Comparison of ENCODE assay signal across 10 cellular contexts in genomic region chr2:96549967-96550786, GRCh38. TPM values are rescaled to one million over a fixed set of nuclear protein-coding genes. Genes with fewer than 3 reads are reported as not detected.
DNase-seq lines count a peak whose midpoint lies in the region; ATAC-seq, FAIRE-seq and TF ChIP-seq lines count a peak whose summit lies in the region.
"Had no signal": no experiment of that assay in that cellular context is flagged by ENCODE, and none has a peak within 500 bp of the region (broad histone marks: within the 10 kb centered on the region; RNA-seq: fewer than 3 reads in every experiment).

No MANE protein-coding gene starts in this region.

- no peak overlapping the region for H3K4me2 ChIP-seq in GM23248 (ENCODE audit: unreplicated experiment)

- no peaks in the 10 kb centered on the region for H3K9me3 ChIP-seq in GM23248 (ENCODE audit: low read depth)
- H3K9me3 ChIP-seq in Peyer's patch = no peaks in the 10 kb centered on the region
- H3K9me3 ChIP-seq in small intestine (ENCODE audit: control insufficient read depth, low read depth) = no peaks in the 10 kb centered on the region

- ATAC-seq in GM21717 (IDR thresholded peaks at IDR 0.05; ENCODE audit: unreplicated experiment) (no peak), GM19452 (IDR thresholded peaks at IDR 0.05; ENCODE audit: unreplicated experiment) (no peak)
- ATAC-seq: activated CD8-positive, alpha-beta T cell treated with anti-CD3 and anti-CD28 coated beads for 36 hours had no signal

- H3F3A ChIP-seq in GM23248 (ENCODE audit: insufficient read depth) = no peaks in the 10 kb centered on the region

- TF ChIP-seq POLR2A in Peyer's patch (IDR thresholded peaks at IDR 0.05) = no peak

- H3K4me1 ChIP-seq in GM23248 (ENCODE audit: insufficient read depth) (peaks cover 3% of the 10 kb centered on the region), Peyer's patch (peaks cover 0 to 10% (median 2%) of the 10 kb centered on the region in 4 donors), small intestine (ENCODE audit: control insufficient read depth in 2 of 2, insufficient read depth in 1 of 2, low read depth in 1 of 2, low read length in 1 of 2) (no peaks in the 10 kb centered on the region)

- H4K20me1 ChIP-seq in GM23248 (ENCODE audit: insufficient read depth) = no peaks in the 10 kb centered on the region

- peaks cover 16% of the 10 kb centered on the region for H3K79me2 ChIP-seq in GM23248 (ENCODE audit: insufficient read depth)

- H2AFZ ChIP-seq in GM23248 = no peak overlapping the region

- no peak overlapping the region for H3K27ac ChIP-seq in GM23248
- H3K27ac ChIP-seq in Peyer's patch = no peak overlapping the region
- H3K27ac ChIP-seq in small intestine (ENCODE audit: low read depth in 1 of 2, low read length in 1 of 2) = peak overlapping the region in 1 of 2 donors; percentile 17

- in situ Hi-C loops in GM23248 (cut with MboI) = no loop called here

- H3K4me3 ChIP-seq in GM23248 (no peak overlapping the region), Peyer's patch (peak overlapping the region in 2 of 4 donors; percentile 1 to 32), small intestine (ENCODE audit: low read depth in 1 of 2, low read length in 2 of 2) (no peak overlapping the region)

- H3K27me3 ChIP-seq in GM23248 (replicated peaks; ENCODE audit: insufficient read depth) (no peaks in the 10 kb centered on the region), Peyer's patch (no peaks in the 10 kb centered on the region), small intestine (ENCODE audit: control insufficient read depth in 2 of 2, insufficient read depth in 2 of 2, low read length in 2 of 2) (no peaks in the 10 kb centered on the region)

- H3K9ac ChIP-seq in GM23248 = no peak overlapping the region

- H3K36me3 ChIP-seq in GM23248 (ENCODE audit: low read depth) = peaks cover 3% of the 10 kb centered on the region; the same call in 1 of the 2 replicates
- H3K36me3 ChIP-seq in Peyer's patch = peaks cover 0 to 41% (median 0%) of the 10 kb centered on the region in 3 donors
- H3K36me3 ChIP-seq in small intestine (ENCODE audit: control insufficient read depth in 2 of 2, insufficient read depth in 2 of 2, low read length in 2 of 2) = peaks cover 0 to 3% of the 10 kb centered on the region in 2 donors

- no peaks in the 10 kb centered on the region for H3K9me2 ChIP-seq in GM23248 (ENCODE audit: insufficient read depth)

- peak in 4 of 6 experiments; percentile 54 to 86 (median 84) for TF ChIP-seq CTCF in Peyer's patch (IDR thresholded peaks at IDR 0.05)

- 88 to 90% methylated on average over 45 to 61 of the region's 61 CpGs for WGBS in GM23248 (ENCODE audit: low coverage in 1 of 2, low lambda C conversion rate in 2 of 2, missing lambda C conversion rate in 2 of 2), 2 experiments
- 46 to 68% (median 54%) methylated on average over 55 to 61 of the region's 61 CpGs for WGBS in small intestine, 3 donors

- no peak for FAIRE-seq in small intestine (lab: Jason Lieb, UNC)

- DNase-seq in GM23248 (peak; percentile 20), Peyer's patch (peak in 2 of 3 donors; percentile 79 to 87), glomerular visceral epithelial cell (ENCODE audit: extremely low spot score) (peak; percentile 38), small intestine (peak; percentile 77), NCI-H128 (lab: John Stamatoyannopoulos, UW; ENCODE audit: unreplicated experiment) (no peak)
- DNase-seq in activated CD4-positive, alpha-beta T cell treated with anti-CD3 and anti-CD28 coated beads for 1 hour = no peak
- DNase-seq: activated CD8-positive, alpha-beta T cell treated with anti-CD3 and anti-CD28 coated beads for 36 hours; NCI-H510A treated with DMSO at 0.1 percent for 48 hours had no signal

RNA-seq across cellular contexts. Expression of gene ARID5A, which starts 13.6 kb away (rescaled TPM):
- 11.6 and 15.2 TPM in 2 replicates for total RNA-seq in GM23248 (2014; rRNA removed; shearing (Covaris generic))
- 19.5 and 20.8 TPM in 2 replicates for polyA plus RNA-seq in GM23248 (2016; fragmentation: Nextera tagmentation; extraction: Ambion mirVana)
- 10 to 100 TPM in 3 of 4 donors, 1 to 10 TPM in 1; 3.9 to 44.6 (median 16.9) TPM for total RNA-seq in Peyer's patch
- 10 to 100 TPM in 1 of 3 donors, 1 to 10 TPM in 2; 2.9 to 15.2 (median 8.6) TPM for polyA plus RNA-seq in small intestine

RNA-seq across cellular contexts. Expression of gene NEURL3, which starts 45.0 kb away (rescaled TPM):
- total RNA-seq in GM23248 (2014; rRNA removed; shearing (Covaris generic)) = not detected in 2 replicates
- not detected in 2 replicates for polyA plus RNA-seq in GM23248 (2016; fragmentation: Nextera tagmentation; extraction: Ambion mirVana)
- total RNA-seq in Peyer's patch = 10 to 100 TPM in 2 of 4 donors, 1 to 10 TPM in 1, not detected in 1; 1.7 to 23.6 (median 20.2) TPM
- polyA plus RNA-seq in small intestine = 1 to 10 TPM in 2 of 3 donors, under 1 TPM in 1; 0.61 to 6.2 (median 3.1) TPM

Comparison
In these comparisons a context has a peak if more than half of its experiments do, and no peak if none do; other contexts are left out.
1. DNase-seq: peak in GM23248 (single experiment), Peyer's patch (2 of 3), glomerular visceral epithelial cell (single experiment) and small intestine (single experiment); none in NCI-H128 (single experiment) and activated CD4-positive, alpha-beta T cell treated with anti-CD3 and anti-CD28 coated beads for 1 hour (single experiment).